ENCODE assay signal across 1 cellular context in genomic region chr4:112515278-112516075, GRCh38.
TF ChIP-seq lines count a peak whose summit lies in the region.

No MANE protein-coding gene starts in this region.

TF ChIP-seq in GM12878, 131 proteins besides CTCF, POLR2A, EP300 and RAD21 (continued from another document):
- TF ChIP-seq E2F4 (IDR thresholded peaks at IDR 0.05; ENCODE audit: low read depth, low read length) (no peak), CBFB (IDR thresholded peaks at IDR 0.05; ENCODE audit: low read depth) (no peak; the same call in 1 of the 2 replicates), POLR2AphosphoS2 (IDR thresholded peaks at IDR 0.05; ENCODE audit: low read depth, low read length) (no peak)
